1 cellular context compared by ENCODE assay signal in genomic region chr6:105804436-105804835, GRCh38.
TF ChIP-seq lines count a peak whose summit lies in the region.

No MANE protein-coding gene starts in this region.

TF ChIP-seq in SK-N-SH, 30 proteins besides CTCF, POLR2A, EP300 and RAD21 (continued from another document):
- TF ChIP-seq ZBTB33 (IDR thresholded peaks at IDR 0.05; ENCODE audit: borderline replicate concordance, low read depth) (peak; percentile 69; the same call in 1 of the 2 replicates), IRF3 (IDR thresholded peaks at IDR 0.05; ENCODE audit: low read depth, low read length) (no peak), GATA2 (CRISPR knock-in tag; IDR thresholded peaks at IDR 0.05) (no peak), TCF12 (IDR thresholded peaks at IDR 0.05) (peak; percentile 91), TEAD4 (IDR thresholded peaks at IDR 0.05; ENCODE audit: borderline replicate concordance, insufficient read depth) (peak; percentile 88), YY1 (IDR thresholded peaks at IDR 0.05; ENCODE audit: low read depth) (peak; percentile 48; the same call in 1 of the 2 replicates), EZH2phosphoT487 (IDR thresholded peaks at IDR 0.05; ENCODE audit: borderline replicate concordance, low read depth) (no peak), REST (IDR thresholded peaks at IDR 0.05; ENCODE audit: low read depth, low read length) (no peak), SIN3A (IDR thresholded peaks at IDR 0.05; ENCODE audit: borderline replicate concordance, low read depth, low read length) (no peak)
TF ChIP-seq in SK-N-SH: peak in this region for 13.
